Comparison of ENCODE assay signal across 1 cellular context in the genomic region with DNA sequence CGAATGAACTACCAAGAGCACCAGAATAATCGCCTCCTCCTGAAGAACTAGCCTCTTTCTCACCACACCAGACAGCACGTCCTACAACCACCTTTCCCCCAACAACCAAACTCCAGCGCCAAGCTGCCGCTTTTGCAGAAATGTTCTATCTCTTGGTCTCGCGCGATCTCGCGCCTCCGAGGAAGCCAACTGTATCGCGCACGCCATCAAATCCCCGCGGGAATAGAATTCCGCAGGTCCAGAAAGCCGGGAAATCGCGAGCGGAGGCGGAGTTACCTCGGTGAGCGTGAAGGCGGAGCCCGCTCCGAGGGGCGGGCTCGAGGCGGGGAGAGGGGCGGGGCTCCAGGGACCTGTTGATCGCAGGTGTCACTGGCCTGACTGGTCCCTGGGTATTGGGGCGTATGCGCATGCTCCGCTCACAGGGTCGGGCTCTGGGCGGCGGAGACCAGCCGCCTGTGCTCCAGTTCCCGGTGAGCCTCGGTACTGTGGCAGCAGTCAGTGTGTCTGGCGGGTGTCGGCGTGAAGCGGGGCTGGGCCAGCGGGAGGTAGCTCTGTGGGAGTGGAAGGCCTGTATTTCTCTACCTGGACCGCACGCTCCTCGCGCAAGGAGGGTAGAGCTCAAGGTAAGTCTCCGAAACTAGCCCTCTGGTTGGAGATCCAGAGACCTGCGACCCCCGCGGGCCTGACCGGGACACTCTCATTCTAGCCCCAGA.
TF ChIP-seq lines count a peak whose summit lies in the region.

A gene (plus strand): TSS at position 463 of the 713 bp plus-strand sequence. CDS start 27,047 bp downstream, outside the sequence.

TF ChIP-seq in K562, 482 proteins besides CTCF, POLR2A, EP300 and RAD21 (continued from another document and continues in another):
- TF ChIP-seq, protein P1, sequence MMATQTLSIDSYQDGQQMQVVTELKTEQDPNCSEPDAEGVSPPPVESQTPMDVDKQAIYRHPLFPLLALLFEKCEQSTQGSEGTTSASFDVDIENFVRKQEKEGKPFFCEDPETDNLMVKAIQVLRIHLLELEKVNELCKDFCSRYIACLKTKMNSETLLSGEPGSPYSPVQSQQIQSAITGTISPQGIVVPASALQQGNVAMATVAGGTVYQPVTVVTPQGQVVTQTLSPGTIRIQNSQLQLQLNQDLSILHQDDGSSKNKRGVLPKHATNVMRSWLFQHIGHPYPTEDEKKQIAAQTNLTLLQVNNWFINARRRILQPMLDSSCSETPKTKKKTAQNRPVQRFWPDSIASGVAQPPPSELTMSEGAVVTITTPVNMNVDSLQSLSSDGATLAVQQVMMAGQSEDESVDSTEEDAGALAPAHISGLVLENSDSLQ (IDR thresholded peaks at IDR 0.05), result peak; percentile 83
- TF ChIP-seq, protein P2, sequence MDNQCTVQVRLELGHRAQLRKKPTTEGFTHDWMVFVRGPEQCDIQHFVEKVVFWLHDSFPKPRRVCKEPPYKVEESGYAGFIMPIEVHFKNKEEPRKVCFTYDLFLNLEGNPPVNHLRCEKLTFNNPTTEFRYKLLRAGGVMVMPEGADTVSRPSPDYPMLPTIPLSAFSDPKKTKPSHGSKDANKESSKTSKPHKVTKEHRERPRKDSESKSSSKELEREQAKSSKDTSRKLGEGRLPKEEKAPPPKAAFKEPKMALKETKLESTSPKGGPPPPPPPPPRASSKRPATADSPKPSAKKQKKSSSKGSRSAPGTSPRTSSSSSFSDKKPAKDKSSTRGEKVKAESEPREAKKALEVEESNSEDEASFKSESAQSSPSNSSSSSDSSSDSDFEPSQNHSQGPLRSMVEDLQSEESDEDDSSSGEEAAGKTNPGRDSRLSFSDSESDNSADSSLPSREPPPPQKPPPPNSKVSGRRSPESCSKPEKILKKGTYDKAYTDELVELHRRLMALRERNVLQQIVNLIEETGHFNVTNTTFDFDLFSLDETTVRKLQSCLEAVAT (IDR thresholded peaks at IDR 0.05), result peak in 1 of 2 experiments; percentile 71; a peak in 1 of 4 replicates
- no peak; the same call in 1 of the 2 replicates for TF ChIP-seq ARID2 (IDR thresholded peaks at IDR 0.05)
- TF ChIP-seq, protein P3, sequence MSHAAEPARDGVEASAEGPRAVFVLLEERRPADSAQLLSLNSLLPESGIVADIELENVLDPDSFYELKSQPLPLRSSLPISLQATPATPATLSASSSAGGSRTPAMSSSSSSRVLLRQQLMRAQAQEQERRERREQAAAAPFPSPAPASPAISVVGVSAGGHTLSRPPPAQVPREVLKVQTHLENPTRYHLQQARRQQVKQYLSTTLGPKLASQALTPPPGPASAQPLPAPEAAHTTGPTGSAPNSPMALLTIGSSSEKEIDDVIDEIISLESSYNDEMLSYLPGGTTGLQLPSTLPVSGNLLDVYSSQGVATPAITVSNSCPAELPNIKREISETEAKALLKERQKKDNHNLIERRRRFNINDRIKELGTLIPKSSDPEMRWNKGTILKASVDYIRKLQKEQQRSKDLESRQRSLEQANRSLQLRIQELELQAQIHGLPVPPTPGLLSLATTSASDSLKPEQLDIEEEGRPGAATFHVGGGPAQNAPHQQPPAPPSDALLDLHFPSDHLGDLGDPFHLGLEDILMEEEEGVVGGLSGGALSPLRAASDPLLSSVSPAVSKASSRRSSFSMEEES (CRISPR knock-in tag; IDR thresholded peaks at IDR 0.05), result no peak
- TF ChIP-seq, protein P4, sequence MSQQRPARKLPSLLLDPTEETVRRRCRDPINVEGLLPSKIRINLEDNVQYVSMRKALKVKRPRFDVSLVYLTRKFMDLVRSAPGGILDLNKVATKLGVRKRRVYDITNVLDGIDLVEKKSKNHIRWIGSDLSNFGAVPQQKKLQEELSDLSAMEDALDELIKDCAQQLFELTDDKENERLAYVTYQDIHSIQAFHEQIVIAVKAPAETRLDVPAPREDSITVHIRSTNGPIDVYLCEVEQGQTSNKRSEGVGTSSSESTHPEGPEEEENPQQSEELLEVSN (IDR thresholded peaks at IDR 0.05; ENCODE audit: borderline replicate concordance in 1 of 2, extremely low read depth in 1 of 2, insufficient read depth in 1 of 2, insufficient read length in 1 of 2, low read depth in 1 of 2, low read length in 1 of 2, poor library complexity in 1 of 2, severe bottlenecking in 1 of 2), result peak in 1 of 2 experiments; percentile 51
- no peak for TF ChIP-seq SNIP1 (IDR thresholded peaks at IDR 0.05; ENCODE audit: low read depth)
- no peak for TF ChIP-seq MYNN (IDR thresholded peaks at IDR 0.05)
- no peak for TF ChIP-seq MYNN (CRISPR knock-in tag; IDR thresholded peaks at IDR 0.05)
- TF ChIP-seq, protein P5, sequence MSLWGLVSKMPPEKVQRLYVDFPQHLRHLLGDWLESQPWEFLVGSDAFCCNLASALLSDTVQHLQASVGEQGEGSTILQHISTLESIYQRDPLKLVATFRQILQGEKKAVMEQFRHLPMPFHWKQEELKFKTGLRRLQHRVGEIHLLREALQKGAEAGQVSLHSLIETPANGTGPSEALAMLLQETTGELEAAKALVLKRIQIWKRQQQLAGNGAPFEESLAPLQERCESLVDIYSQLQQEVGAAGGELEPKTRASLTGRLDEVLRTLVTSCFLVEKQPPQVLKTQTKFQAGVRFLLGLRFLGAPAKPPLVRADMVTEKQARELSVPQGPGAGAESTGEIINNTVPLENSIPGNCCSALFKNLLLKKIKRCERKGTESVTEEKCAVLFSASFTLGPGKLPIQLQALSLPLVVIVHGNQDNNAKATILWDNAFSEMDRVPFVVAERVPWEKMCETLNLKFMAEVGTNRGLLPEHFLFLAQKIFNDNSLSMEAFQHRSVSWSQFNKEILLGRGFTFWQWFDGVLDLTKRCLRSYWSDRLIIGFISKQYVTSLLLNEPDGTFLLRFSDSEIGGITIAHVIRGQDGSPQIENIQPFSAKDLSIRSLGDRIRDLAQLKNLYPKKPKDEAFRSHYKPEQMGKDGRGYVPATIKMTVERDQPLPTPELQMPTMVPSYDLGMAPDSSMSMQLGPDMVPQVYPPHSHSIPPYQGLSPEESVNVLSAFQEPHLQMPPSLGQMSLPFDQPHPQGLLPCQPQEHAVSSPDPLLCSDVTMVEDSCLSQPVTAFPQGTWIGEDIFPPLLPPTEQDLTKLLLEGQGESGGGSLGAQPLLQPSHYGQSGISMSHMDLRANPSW (CRISPR knock-in tag; IDR thresholded peaks at IDR 0.05), result no peak
- peak; percentile 89 for TF ChIP-seq TBP (optimal IDR thresholded peaks at IDR 0.05; ENCODE audit: low read depth, low read length)
- TF ChIP-seq RBM14 (IDR thresholded peaks at IDR 0.05; ENCODE audit: borderline replicate concordance, insufficient read depth, low read depth, low read length), result no peak
- peak; percentile 73 for TF ChIP-seq SMAD1 (IDR thresholded peaks at IDR 0.05; ENCODE audit: low read depth, low read length, partially characterized antibody)
- no peak for TF ChIP-seq HCFC1 (IDR thresholded peaks at IDR 0.05; ENCODE audit: low read depth, low read length)
- TF ChIP-seq, protein P6, sequence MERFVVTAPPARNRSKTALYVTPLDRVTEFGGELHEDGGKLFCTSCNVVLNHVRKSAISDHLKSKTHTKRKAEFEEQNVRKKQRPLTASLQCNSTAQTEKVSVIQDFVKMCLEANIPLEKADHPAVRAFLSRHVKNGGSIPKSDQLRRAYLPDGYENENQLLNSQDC (CRISPR knock-in tag; IDR thresholded peaks at IDR 0.05), result no peak
- no peak for TF ChIP-seq CBX2 (IDR thresholded peaks at IDR 0.05; ENCODE audit: insufficient read depth, low read length, poor library complexity, severe bottlenecking)
- no peak for TF ChIP-seq ZNF436 (CRISPR knock-in tag; IDR thresholded peaks at IDR 0.05)
- TF ChIP-seq CREM (IDR thresholded peaks at IDR 0.05; ENCODE audit: low read depth), result no peak; the same call in 1 of the 2 replicates
- no peak for TF ChIP-seq ZNF830 (CRISPR knock-in tag; IDR thresholded peaks at IDR 0.05)
- TF ChIP-seq PML (IDR thresholded peaks at IDR 0.05; ENCODE audit: low read length), result peak; percentile 69; the same call in 1 of the 2 replicates
- TF ChIP-seq ETS2 (tag; IDR thresholded peaks at IDR 0.05; ENCODE audit: borderline replicate concordance, poor library complexity, severe bottlenecking), result no peak
- TF ChIP-seq ZNF695 (CRISPR knock-in tag; IDR thresholded peaks at IDR 0.05), result 0 out of 2 replicates have a peak, but pooled peaks have one; percentile 38
- TF ChIP-seq, protein P7, sequence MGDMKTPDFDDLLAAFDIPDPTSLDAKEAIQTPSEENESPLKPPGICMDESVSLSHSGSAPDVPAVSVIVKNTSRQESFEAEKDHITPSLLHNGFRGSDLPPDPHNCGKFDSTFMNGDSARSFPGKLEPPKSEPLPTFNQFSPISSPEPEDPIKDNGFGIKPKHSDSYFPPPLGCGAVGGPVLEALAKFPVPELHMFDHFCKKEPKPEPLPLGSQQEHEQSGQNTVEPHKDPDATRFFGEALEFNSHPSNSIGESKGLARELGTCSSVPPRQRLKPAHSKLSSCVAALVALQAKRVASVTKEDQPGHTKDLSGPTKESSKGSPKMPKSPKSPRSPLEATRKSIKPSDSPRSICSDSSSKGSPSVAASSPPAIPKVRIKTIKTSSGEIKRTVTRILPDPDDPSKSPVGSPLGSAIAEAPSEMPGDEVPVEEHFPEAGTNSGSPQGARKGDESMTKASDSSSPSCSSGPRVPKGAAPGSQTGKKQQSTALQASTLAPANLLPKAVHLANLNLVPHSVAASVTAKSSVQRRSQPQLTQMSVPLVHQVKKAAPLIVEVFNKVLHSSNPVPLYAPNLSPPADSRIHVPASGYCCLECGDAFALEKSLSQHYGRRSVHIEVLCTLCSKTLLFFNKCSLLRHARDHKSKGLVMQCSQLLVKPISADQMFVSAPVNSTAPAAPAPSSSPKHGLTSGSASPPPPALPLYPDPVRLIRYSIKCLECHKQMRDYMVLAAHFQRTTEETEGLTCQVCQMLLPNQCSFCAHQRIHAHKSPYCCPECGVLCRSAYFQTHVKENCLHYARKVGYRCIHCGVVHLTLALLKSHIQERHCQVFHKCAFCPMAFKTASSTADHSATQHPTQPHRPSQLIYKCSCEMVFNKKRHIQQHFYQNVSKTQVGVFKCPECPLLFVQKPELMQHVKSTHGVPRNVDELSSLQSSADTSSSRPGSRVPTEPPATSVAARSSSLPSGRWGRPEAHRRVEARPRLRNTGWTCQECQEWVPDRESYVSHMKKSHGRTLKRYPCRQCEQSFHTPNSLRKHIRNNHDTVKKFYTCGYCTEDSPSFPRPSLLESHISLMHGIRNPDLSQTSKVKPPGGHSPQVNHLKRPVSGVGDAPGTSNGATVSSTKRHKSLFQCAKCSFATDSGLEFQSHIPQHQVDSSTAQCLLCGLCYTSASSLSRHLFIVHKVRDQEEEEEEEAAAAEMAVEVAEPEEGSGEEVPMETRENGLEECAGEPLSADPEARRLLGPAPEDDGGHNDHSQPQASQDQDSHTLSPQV (IDR thresholded peaks at IDR 0.05), result no peak
- no peak for TF ChIP-seq ARID1B (IDR thresholded peaks at IDR 0.05)
- TF ChIP-seq RFX5 (IDR thresholded peaks at IDR 0.05; ENCODE audit: low read depth, low read length), result no peak
- no peak for TF ChIP-seq HNRNPUL1 (IDR thresholded peaks at IDR 0.05; ENCODE audit: low read length)
- no peak for TF ChIP-seq MXI1 (IDR thresholded peaks at IDR 0.05; ENCODE audit: low read depth, low read length)
- TF ChIP-seq, protein P8, sequence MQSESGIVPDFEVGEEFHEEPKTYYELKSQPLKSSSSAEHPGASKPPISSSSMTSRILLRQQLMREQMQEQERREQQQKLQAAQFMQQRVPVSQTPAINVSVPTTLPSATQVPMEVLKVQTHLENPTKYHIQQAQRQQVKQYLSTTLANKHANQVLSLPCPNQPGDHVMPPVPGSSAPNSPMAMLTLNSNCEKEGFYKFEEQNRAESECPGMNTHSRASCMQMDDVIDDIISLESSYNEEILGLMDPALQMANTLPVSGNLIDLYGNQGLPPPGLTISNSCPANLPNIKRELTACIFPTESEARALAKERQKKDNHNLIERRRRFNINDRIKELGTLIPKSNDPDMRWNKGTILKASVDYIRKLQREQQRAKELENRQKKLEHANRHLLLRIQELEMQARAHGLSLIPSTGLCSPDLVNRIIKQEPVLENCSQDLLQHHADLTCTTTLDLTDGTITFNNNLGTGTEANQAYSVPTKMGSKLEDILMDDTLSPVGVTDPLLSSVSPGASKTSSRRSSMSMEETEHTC (IDR thresholded peaks at IDR 0.05), result no peak
- TF ChIP-seq, protein P9, sequence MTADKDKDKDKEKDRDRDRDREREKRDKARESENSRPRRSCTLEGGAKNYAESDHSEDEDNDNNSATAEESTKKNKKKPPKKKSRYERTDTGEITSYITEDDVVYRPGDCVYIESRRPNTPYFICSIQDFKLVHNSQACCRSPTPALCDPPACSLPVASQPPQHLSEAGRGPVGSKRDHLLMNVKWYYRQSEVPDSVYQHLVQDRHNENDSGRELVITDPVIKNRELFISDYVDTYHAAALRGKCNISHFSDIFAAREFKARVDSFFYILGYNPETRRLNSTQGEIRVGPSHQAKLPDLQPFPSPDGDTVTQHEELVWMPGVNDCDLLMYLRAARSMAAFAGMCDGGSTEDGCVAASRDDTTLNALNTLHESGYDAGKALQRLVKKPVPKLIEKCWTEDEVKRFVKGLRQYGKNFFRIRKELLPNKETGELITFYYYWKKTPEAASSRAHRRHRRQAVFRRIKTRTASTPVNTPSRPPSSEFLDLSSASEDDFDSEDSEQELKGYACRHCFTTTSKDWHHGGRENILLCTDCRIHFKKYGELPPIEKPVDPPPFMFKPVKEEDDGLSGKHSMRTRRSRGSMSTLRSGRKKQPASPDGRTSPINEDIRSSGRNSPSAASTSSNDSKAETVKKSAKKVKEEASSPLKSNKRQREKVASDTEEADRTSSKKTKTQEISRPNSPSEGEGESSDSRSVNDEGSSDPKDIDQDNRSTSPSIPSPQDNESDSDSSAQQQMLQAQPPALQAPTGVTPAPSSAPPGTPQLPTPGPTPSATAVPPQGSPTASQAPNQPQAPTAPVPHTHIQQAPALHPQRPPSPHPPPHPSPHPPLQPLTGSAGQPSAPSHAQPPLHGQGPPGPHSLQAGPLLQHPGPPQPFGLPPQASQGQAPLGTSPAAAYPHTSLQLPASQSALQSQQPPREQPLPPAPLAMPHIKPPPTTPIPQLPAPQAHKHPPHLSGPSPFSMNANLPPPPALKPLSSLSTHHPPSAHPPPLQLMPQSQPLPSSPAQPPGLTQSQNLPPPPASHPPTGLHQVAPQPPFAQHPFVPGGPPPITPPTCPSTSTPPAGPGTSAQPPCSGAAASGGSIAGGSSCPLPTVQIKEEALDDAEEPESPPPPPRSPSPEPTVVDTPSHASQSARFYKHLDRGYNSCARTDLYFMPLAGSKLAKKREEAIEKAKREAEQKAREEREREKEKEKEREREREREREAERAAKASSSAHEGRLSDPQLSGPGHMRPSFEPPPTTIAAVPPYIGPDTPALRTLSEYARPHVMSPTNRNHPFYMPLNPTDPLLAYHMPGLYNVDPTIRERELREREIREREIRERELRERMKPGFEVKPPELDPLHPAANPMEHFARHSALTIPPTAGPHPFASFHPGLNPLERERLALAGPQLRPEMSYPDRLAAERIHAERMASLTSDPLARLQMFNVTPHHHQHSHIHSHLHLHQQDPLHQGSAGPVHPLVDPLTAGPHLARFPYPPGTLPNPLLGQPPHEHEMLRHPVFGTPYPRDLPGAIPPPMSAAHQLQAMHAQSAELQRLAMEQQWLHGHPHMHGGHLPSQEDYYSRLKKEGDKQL (CRISPR knock-in tag; IDR thresholded peaks at IDR 0.05; ENCODE audit: borderline replicate concordance), result no peak
- TF ChIP-seq FOXK2 (conservative IDR thresholded peaks at IDR 0.05 in 1 of 2, IDR thresholded peaks at IDR 0.05 in 1 of 2; ENCODE audit: low read depth in 2 of 2), result no peak; a peak in 1 of 4 replicates
- TF ChIP-seq ZSCAN32 (CRISPR knock-in tag; IDR thresholded peaks at IDR 0.05), result no peak
